ENCODE assay signal across 1 cellular context in genomic region chr19:45848922-45849321, GRCh38.
TF ChIP-seq lines count a peak whose summit lies in the region.

No MANE protein-coding gene starts in this region.

TF ChIP-seq in WTC11, 78 proteins besides CTCF, POLR2A, EP300 and RAD21:
- TF ChIP-seq RORB (CRISPR knock-in tag; IDR thresholded peaks at IDR 0.05) (no peak), NR3C1 (CRISPR knock-in tag; conservative IDR thresholded peaks at IDR 0.05; ENCODE audit: low read depth) (no peak), ZNF138 (CRISPR knock-in tag; conservative IDR thresholded peaks at IDR 0.05) (no peak), ZNF425 (CRISPR knock-in tag; conservative IDR thresholded peaks at IDR 0.05) (no peak), MXD4 (CRISPR knock-in tag; IDR thresholded peaks at IDR 0.05; ENCODE audit: borderline replicate concordance) (no peak), TEAD1 (CRISPR knock-in tag; IDR thresholded peaks at IDR 0.05) (no peak), E2F1 (CRISPR knock-in tag; IDR thresholded peaks at IDR 0.05) (no peak), EMX1 (CRISPR knock-in tag; IDR thresholded peaks at IDR 0.05) (no peak), ZBTB21 (CRISPR knock-in tag; IDR thresholded peaks at IDR 0.05; ENCODE audit: borderline replicate concordance) (no peak), ZNF281 (CRISPR knock-in tag; IDR thresholded peaks at IDR 0.05) (no peak), MLX (CRISPR knock-in tag; IDR thresholded peaks at IDR 0.05) (no peak), ARID4B (CRISPR knock-in tag; IDR thresholded peaks at IDR 0.05; ENCODE audit: borderline replicate concordance) (no peak), STAT6 (CRISPR knock-in tag; conservative IDR thresholded peaks at IDR 0.05; ENCODE audit: low read depth) (no peak), KAT7 (CRISPR knock-in tag; IDR thresholded peaks at IDR 0.05; ENCODE audit: borderline replicate concordance) (no peak), NFE2L1 (CRISPR knock-in tag; IDR thresholded peaks at IDR 0.05) (no peak)
TF ChIP-seq in WTC11: peak in this region for 0.
